ENCODE assay signal across 16 cellular contexts in the genomic region with DNA sequence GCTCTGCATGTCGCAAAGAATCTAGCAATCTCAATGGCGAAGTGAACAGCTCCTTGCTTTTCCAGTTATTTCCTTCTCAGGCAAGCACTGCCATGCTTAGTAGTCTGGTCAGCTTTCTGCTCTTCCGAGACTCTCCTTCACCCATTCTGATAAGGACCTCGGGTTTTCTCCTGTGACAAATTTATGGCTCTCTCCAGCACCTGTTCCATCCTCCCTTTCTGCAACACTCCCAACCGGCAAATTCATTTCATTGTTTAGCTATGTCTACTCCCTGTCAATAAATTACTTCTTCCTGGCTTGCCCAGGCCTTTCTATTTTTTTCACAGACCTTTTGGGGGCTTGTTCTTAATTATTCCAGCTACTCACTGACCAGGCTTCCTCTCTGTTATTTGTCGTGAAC.
DNase-seq lines count a peak whose midpoint lies in the region.
"Had no signal": no experiment of that assay in that cellular context is flagged by ENCODE, and none has a peak within 500 bp of the region (broad histone marks: within the 10 kb centered on the region; RNA-seq: fewer than 3 reads in every experiment).

No MANE protein-coding gene starts in this region.

- DNase-seq in OCI-M1 (lab: John Stamatoyannopoulos, UW) (peak; percentile 9), left kidney (ENCODE audit: low read depth, low spot score) (peak; percentile 78), retina (peak; percentile 34), HuH-7.5 (ENCODE audit: low spot score) (no peak), CD1c-positive myeloid dendritic cell (ENCODE audit: extremely low spot score) (no peak), Kasumi-1 (lab: John Stamatoyannopoulos, UW) (no peak)
- DNase-seq: AML-193; CD4-positive, alpha-beta memory T cell; CD4-positive, CD25-positive, alpha-beta regulatory T cell; CD8-positive, alpha-beta memory T cell; COR-L47; DMS 273 treated with DMSO at 0.1 percent for 48 hours; DMS153; DMS53; DMS79 treated with DMSO at 0.1 percent for 48 hours; GF-D8 had no signal

Comparison
In these comparisons a context has a peak if more than half of its experiments do, and no peak if none do; other contexts are left out.
1. DNase-seq: peak in OCI-M1 (single experiment), left kidney (single experiment) and retina (single experiment); none in HuH-7.5 (single experiment), CD1c-positive myeloid dendritic cell (single experiment) and Kasumi-1 (0 of 2).